In genomic region chr3:186786810-186787375, GRCh38 we compare ENCODE assay signal across 9 cellular contexts. TPM values are rescaled to one million over a fixed set of nuclear protein-coding genes. Genes with fewer than 3 reads are reported as not detected.
DNase-seq lines count a peak whose midpoint lies in the region; ATAC-seq and TF ChIP-seq lines count a peak whose summit lies in the region.
"Had no signal": no experiment of that assay in that cellular context is flagged by ENCODE, and none has a peak within 500 bp of the region (broad histone marks: within the 10 kb centered on the region; RNA-seq: fewer than 3 reads in every experiment).

No MANE protein-coding gene starts in this region.

- no peaks in the 10 kb centered on the region for H3K27me3 ChIP-seq in foreskin keratinocyte
- H3K27me3 ChIP-seq in suprapubic skin, result no peaks in the 10 kb centered on the region

- no peaks in the 10 kb centered on the region for H3K27me3 Mint-ChIP-seq in activated naive CD4-positive, alpha-beta T cell treated with anti-CD3 and anti-CD28 coated beads, Interleukin-2, amount 50 U/mL, for 24 hours
- no peaks in the 10 kb centered on the region for H3K27me3 Mint-ChIP-seq in WTC11 (ENCODE audit: low read depth)

- no peak for ATAC-seq in WTC11
- ATAC-seq in foreskin keratinocyte, result no peak

- 52% methylated on average over 5 of the region's 5 CpGs for WGBS in suprapubic skin

- peak overlapping the region; percentile 97 for H3K27ac ChIP-seq in foreskin keratinocyte
- no peak overlapping the region for H3K27ac ChIP-seq in suprapubic skin

- H3K4me1 ChIP-seq in foreskin keratinocyte (no peaks in the 10 kb centered on the region), suprapubic skin (peaks cover 48% of the 10 kb centered on the region)

- TF ChIP-seq POLR2A in suprapubic skin (IDR thresholded peaks at IDR 0.05), result no peak

- no peak for TF ChIP-seq EP300 in suprapubic skin (IDR thresholded peaks at IDR 0.05)

- CTCF ChIA-PET in WTC11 (lab: Charles Lee), result interaction anchor here (1.8 kb wide), 1 partner anchor 170 kb away, joined by 4 read pairs; no protein-coding TSS in a partner anchor

- peaks cover 50% of the 10 kb centered on the region for H3K4me1 Mint-ChIP-seq in activated naive CD4-positive, alpha-beta T cell treated with anti-CD3 and anti-CD28 coated beads, Interleukin-2, amount 50 U/mL, for 24 hours
- H3K4me1 Mint-ChIP-seq in WTC11, result peaks cover 38% of the 10 kb centered on the region

- peaks cover 68% of the 10 kb centered on the region for H3K36me3 ChIP-seq in suprapubic skin

- H3K9me3 ChIP-seq in suprapubic skin, result no peaks in the 10 kb centered on the region

- POLR2A ChIA-PET in WTC11 (lab: Charles Lee), result no interaction called here

- no peaks in the 10 kb centered on the region for H3K9me3 Mint-ChIP-seq in activated naive CD4-positive, alpha-beta T cell treated with anti-CD3 and anti-CD28 coated beads, Interleukin-2, amount 50 U/mL, for 24 hours
- no peaks in the 10 kb centered on the region for H3K9me3 Mint-ChIP-seq in WTC11

- TF ChIP-seq CTCF in WTC11 (IDR thresholded peaks at IDR 0.05), result no peak
- no peak for TF ChIP-seq CTCF in foreskin keratinocyte (conservative IDR thresholded peaks at IDR 0.05)
- no peak for TF ChIP-seq CTCF in suprapubic skin (IDR thresholded peaks at IDR 0.05)

- H3K27ac Mint-ChIP-seq in activated naive CD4-positive, alpha-beta T cell treated with anti-CD3 and anti-CD28 coated beads, Interleukin-2, amount 50 U/mL, for 24 hours, result peak overlapping the region; percentile 98
- peak overlapping the region; percentile 48 for H3K27ac Mint-ChIP-seq in WTC11

- peaks cover 53% of the 10 kb centered on the region for H3K36me3 Mint-ChIP-seq in activated naive CD4-positive, alpha-beta T cell treated with anti-CD3 and anti-CD28 coated beads, Interleukin-2, amount 50 U/mL, for 24 hours
- H3K36me3 Mint-ChIP-seq in WTC11, result peaks cover 73% of the 10 kb centered on the region

- peak overlapping the region; percentile 74 for H3K4me3 ChIP-seq in suprapubic skin

- peak overlapping the region; percentile 97 for H3K4me3 Mint-ChIP-seq in activated naive CD4-positive, alpha-beta T cell treated with anti-CD3 and anti-CD28 coated beads, Interleukin-2, amount 50 U/mL, for 24 hours
- peak overlapping the region; percentile 100 for H3K4me3 Mint-ChIP-seq in WTC11

- no peak for DNase-seq in activated naive CD4-positive, alpha-beta T cell treated with anti-CD3 and anti-CD28 coated beads, Interleukin-2, amount 50 U/mL, for 16 hours
- DNase-seq in WTC11 (ENCODE audit: low spot score) (no peak), foreskin keratinocyte (no peak), suprapubic skin (ENCODE audit: low spot score in 2 of 2) (no peak), epidermal melanocyte (ENCODE audit: insufficient read length, low spot score) (no peak), AG20443 (ENCODE audit: low spot score) (no peak), AML-193 (lab: John Stamatoyannopoulos, UW) (no peak)
- DNase-seq: NCI-H1694 had no signal

TF ChIP-seq in WTC11, 78 proteins besides CTCF, POLR2A, EP300 and RAD21 (continues in another document):
- TF ChIP-seq, protein P1, sequence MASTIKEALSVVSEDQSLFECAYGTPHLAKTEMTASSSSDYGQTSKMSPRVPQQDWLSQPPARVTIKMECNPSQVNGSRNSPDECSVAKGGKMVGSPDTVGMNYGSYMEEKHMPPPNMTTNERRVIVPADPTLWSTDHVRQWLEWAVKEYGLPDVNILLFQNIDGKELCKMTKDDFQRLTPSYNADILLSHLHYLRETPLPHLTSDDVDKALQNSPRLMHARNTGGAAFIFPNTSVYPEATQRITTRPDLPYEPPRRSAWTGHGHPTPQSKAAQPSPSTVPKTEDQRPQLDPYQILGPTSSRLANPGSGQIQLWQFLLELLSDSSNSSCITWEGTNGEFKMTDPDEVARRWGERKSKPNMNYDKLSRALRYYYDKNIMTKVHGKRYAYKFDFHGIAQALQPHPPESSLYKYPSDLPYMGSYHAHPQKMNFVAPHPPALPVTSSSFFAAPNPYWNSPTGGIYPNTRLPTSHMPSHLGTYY (CRISPR knock-in tag; IDR thresholded peaks at IDR 0.05), result peak; percentile 81; the same call in 1 of the 2 replicates
- no peak for TF ChIP-seq MXD4 (CRISPR knock-in tag; IDR thresholded peaks at IDR 0.05; ENCODE audit: borderline replicate concordance)
- TF ChIP-seq ZNF317 (CRISPR knock-in tag; IDR thresholded peaks at IDR 0.05; ENCODE audit: borderline replicate concordance, low read depth), result no peak
- TF ChIP-seq ARID4B (CRISPR knock-in tag; IDR thresholded peaks at IDR 0.05; ENCODE audit: borderline replicate concordance), result no peak
- TF ChIP-seq, protein P2, sequence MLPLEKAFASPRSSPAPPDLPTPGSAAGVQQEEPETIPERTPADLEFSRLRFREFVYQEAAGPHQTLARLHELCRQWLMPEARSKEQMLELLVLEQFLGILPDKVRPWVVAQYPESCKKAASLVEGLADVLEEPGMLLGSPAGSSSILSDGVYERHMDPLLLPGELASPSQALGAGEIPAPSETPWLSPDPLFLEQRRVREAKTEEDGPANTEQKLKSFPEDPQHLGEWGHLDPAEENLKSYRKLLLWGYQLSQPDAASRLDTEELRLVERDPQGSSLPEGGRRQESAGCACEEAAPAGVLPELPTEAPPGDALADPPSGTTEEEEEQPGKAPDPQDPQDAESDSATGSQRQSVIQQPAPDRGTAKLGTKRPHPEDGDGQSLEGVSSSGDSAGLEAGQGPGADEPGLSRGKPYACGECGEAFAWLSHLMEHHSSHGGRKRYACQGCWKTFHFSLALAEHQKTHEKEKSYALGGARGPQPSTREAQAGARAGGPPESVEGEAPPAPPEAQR (CRISPR knock-in tag; IDR thresholded peaks at IDR 0.05), result no peak
- no peak for TF ChIP-seq ATF6 (CRISPR knock-in tag; IDR thresholded peaks at IDR 0.05)
- no peak for TF ChIP-seq ZNF396 (CRISPR knock-in tag; IDR thresholded peaks at IDR 0.05; ENCODE audit: borderline replicate concordance)
- 0 out of 2 replicates have a peak, but pooled peaks have one; percentile 9 for TF ChIP-seq NFATC4 (CRISPR knock-in tag; IDR thresholded peaks at IDR 0.05)
- TF ChIP-seq ZNF219 (CRISPR knock-in tag; IDR thresholded peaks at IDR 0.05; ENCODE audit: borderline replicate concordance), result no peak
- no peak for TF ChIP-seq ZNF232 (CRISPR knock-in tag; IDR thresholded peaks at IDR 0.05)
- TF ChIP-seq ZBTB21 (CRISPR knock-in tag; IDR thresholded peaks at IDR 0.05; ENCODE audit: borderline replicate concordance), result no peak

RNA-seq across cellular contexts. Expression of gene EIF4A2, which starts 3.5 kb away (rescaled TPM):
- total RNA-seq in WTC11 (2021), result 571 to 574 TPM (median 572 TPM) in 3 replicates
- 247 and 274 TPM in 2 replicates for total RNA-seq in foreskin keratinocyte
- polyA plus RNA-seq in foreskin keratinocyte, result 137 and 167 TPM in 2 replicates
- 100 to 1,000 TPM; 209 to 410 (median 291) TPM for total RNA-seq in suprapubic skin

RNA-seq across cellular contexts. Expression of gene RFC4, which starts 19.4 kb away (rescaled TPM):
- total RNA-seq in WTC11 (2021), result 89.2 to 104 TPM (median 91.8 TPM) in 3 replicates
- 68.2 and 71.5 TPM in 2 replicates for total RNA-seq in foreskin keratinocyte
- 50.2 and 61.0 TPM in 2 replicates for polyA plus RNA-seq in foreskin keratinocyte
- 10 to 100 TPM in 3 of 4 donors, 1 to 10 TPM in 1; 9.6 to 22.3 (median 15.8) TPM for total RNA-seq in suprapubic skin

RNA-seq across cellular contexts. Expression of gene ADIPOQ, which starts 55.6 kb away (rescaled TPM):
- total RNA-seq in WTC11 (2021) (not detected in 3 replicates), foreskin keratinocyte (not detected in 2 replicates), suprapubic skin (10 to 100 TPM; 10.7 to 21.6 (median 19.7) TPM)
- not detected in 2 replicates for polyA plus RNA-seq in foreskin keratinocyte

Comparison
In these comparisons a context has a peak if more than half of its experiments do, and no peak if none do; other contexts are left out.
1. RNA of gene ADIPOQ, which starts 55.6 kb away (total RNA-seq): 10.7 to 21.6 TPM in suprapubic skin; not detected in WTC11 and not detected in foreskin keratinocyte; every median in the first group is over 10 times any median in the second.